In the genomic region with DNA sequence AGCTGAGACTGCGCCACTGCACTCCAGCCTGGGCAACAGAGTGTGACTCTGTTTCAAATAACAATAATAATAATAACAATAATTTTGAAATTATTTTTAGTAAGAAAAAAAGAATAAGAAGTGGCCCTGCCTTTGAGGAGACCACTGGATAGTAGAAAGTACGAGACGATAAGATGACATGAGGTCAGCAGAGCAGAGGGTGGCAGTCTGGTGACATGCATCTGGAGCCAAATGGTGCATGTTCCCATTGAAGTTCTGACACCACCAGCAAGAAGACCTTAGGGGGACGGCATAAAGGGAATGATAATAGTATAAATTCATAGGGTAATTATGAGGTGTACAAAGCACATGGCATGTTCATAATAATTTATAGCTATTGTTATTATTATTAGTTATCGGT, we compare ENCODE assay signal across 20 cellular contexts.
DNase-seq lines count a peak whose midpoint lies in the region; ATAC-seq, FAIRE-seq and TF ChIP-seq lines count a peak whose summit lies in the region.
"Had no signal": no experiment of that assay in that cellular context is flagged by ENCODE, and none has a peak within 500 bp of the region (broad histone marks: within the 10 kb centered on the region; RNA-seq: fewer than 3 reads in every experiment).

No MANE protein-coding gene starts in this region.

- no peak overlapping the region for H3K27ac ChIP-seq in HepG2 (ENCODE audit: extremely low read length, insufficient read depth, low read length)
- H3K27ac ChIP-seq in right lobe of liver, result no peak overlapping the region
- H3K27ac ChIP-seq in K562 (ENCODE audit: extremely low read depth, low read depth, low read length), result no peak overlapping the region
- H3K27ac ChIP-seq in parathyroid adenoma, result peak overlapping the region; percentile 73
- H3K27ac ChIP-seq: 22Rv1, BLaER1, C4-2B had no signal

- intact Hi-C loops in HepG2 (cut with micrococcal nuclease; ENCODE audit: unreplicated experiment) (no loop called here), right lobe of liver (cut with DNase I) (no loop called here), K562 (cut with micrococcal nuclease) (no loop called here), head of caudate nucleus (cut with DNase I) (no loop called here)

- H3K79me2 ChIP-seq in HepG2 (ENCODE audit: insufficient read depth, low read length) (no peaks in the 10 kb centered on the region), K562 (ENCODE audit: control insufficient read depth, insufficient read depth, low read length) (no peaks in the 10 kb centered on the region), parathyroid adenoma (peaks cover 5% of the 10 kb centered on the region)

- no peak for TF ChIP-seq POLR2A in HepG2 (IDR thresholded peaks at IDR 0.05; ENCODE audit: insufficient read depth in 1 of 2, low read depth in 2 of 2, low read length in 2 of 2)
- TF ChIP-seq POLR2A in right lobe of liver (IDR thresholded peaks at IDR 0.05), result no peak
- TF ChIP-seq POLR2A in K562 (conservative IDR thresholded peaks at IDR 0.05), result no peak

- BruUV-seq in HepG2 (replicated peaks; lab: Mats Ljungman, UMichigan) (no TSS peak), K562 (replicated peaks; lab: Mats Ljungman, UMichigan) (no TSS peak)

- in situ Hi-C loops in HepG2 (cut with HindIII; ENCODE audit: extremely low pct_ligation_motif_present, low pct_unique_long_range_greater_than_20kb), result no loop called here
- in situ Hi-C loops in K562 (cut with MboI), result no loop called here

- FAIRE-seq in HepG2 (lab: Jason Lieb, UNC) (no peak), K562 (lab: Jason Lieb, UNC) (no peak)
- FAIRE-seq: A204.1, G401.6, GM12892 had no signal

- POLR2A ChIA-PET in HepG2 (lab: Yijun Ruan, JAX), result no interaction called here
- POLR2A ChIA-PET in K562 (lab: Yijun Ruan, JAX), result no interaction called here

- 54% methylated on average over 5 of the region's 5 CpGs for WGBS in HepG2 (ENCODE audit: low lambda C conversion rate)
- WGBS in right lobe of liver (ENCODE audit: insufficient coverage, low coverage, low lambda C conversion rate, missing lambda C conversion rate), result 93% methylated on average over 5 of the region's 5 CpGs
- WGBS in K562 (ENCODE audit: insufficient coverage, low coverage, missing lambda C conversion rate), result 43% methylated on average over 5 of the region's 5 CpGs

- H3K27me3 ChIP-seq in HepG2 (ENCODE audit: control insufficient read depth in 1 of 2, insufficient read depth in 2 of 2, low read length in 2 of 2), result no peaks in the 10 kb centered on the region
- no peaks in the 10 kb centered on the region for H3K27me3 ChIP-seq in right lobe of liver
- H3K27me3 ChIP-seq in K562 (ENCODE audit: control insufficient read depth in 2 of 2, insufficient read depth in 2 of 2, low read length in 2 of 2), result no peaks in the 10 kb centered on the region
- H3K27me3 ChIP-seq in parathyroid adenoma (ENCODE audit: control insufficient read depth, insufficient read depth, low read length), result no peaks in the 10 kb centered on the region
- H3K27me3 ChIP-seq: BLaER1 had no signal

- H3K9me1 ChIP-seq in K562 (ENCODE audit: control insufficient read depth, insufficient read depth, low read length), result no peaks in the 10 kb centered on the region

- TF ChIP-seq CTCF in HepG2 (CRISPR knock-in tag; IDR thresholded peaks at IDR 0.05), result peak; percentile 43; the same call in 1 of the 2 replicates
- TF ChIP-seq CTCF in right lobe of liver (IDR thresholded peaks at IDR 0.05), result no peak
- TF ChIP-seq CTCF in K562 (IDR thresholded peaks at IDR 0.05 in 2 of 3, conservative IDR thresholded peaks at IDR 0.05 in 1 of 3; ENCODE audit: insufficient read depth in 2 of 3, low read depth in 1 of 3, low read length in 3 of 3), result 0 out of 6 replicates have a peak, but pooled peaks of 1 of the 3 experiments have one; percentile 13
- no peak for TF ChIP-seq CTCF in parathyroid adenoma (IDR thresholded peaks at IDR 0.05)

- no peaks in the 10 kb centered on the region for H3K36me3 ChIP-seq in HepG2 (replicated peaks in 1 of 2; ENCODE audit: control insufficient read depth in 1 of 2, insufficient read depth in 2 of 2, low read length in 2 of 2)
- no peaks in the 10 kb centered on the region for H3K36me3 ChIP-seq in right lobe of liver
- H3K36me3 ChIP-seq in K562 (ENCODE audit: control insufficient read depth, insufficient read depth, low read length), result no peaks in the 10 kb centered on the region
- H3K36me3 ChIP-seq in parathyroid adenoma (ENCODE audit: control insufficient read depth, insufficient read depth, low read length), result no peaks in the 10 kb centered on the region

- no peak overlapping the region for H2AFZ ChIP-seq in HepG2 (ENCODE audit: low read length)
- H2AFZ ChIP-seq in K562 (ENCODE audit: low read depth, low read length), result no peak overlapping the region
- no peak overlapping the region for H2AFZ ChIP-seq in parathyroid adenoma

- no peaks in the 10 kb centered on the region for H4K20me1 ChIP-seq in HepG2 (ENCODE audit: insufficient read depth, low read length)
- H4K20me1 ChIP-seq in K562 (replicated peaks; ENCODE audit: control insufficient read depth, insufficient read depth, low read length), result no peaks in the 10 kb centered on the region
- H4K20me1 ChIP-seq: BLaER1 had no signal

- H3K9ac ChIP-seq in HepG2 (ENCODE audit: insufficient read depth, low read depth, low read length) (no peak overlapping the region), K562 (ENCODE audit: insufficient read depth in 1 of 2, low read depth in 2 of 2, low read length in 2 of 2) (no peak overlapping the region), parathyroid adenoma (no peak overlapping the region)
- H3K9ac ChIP-seq: BLaER1 had no signal

- no peaks in the 10 kb centered on the region for H3K4me1 ChIP-seq in HepG2 (ENCODE audit: insufficient read depth, low read length)
- H3K4me1 ChIP-seq in right lobe of liver, result no peaks in the 10 kb centered on the region
- H3K4me1 ChIP-seq in K562 (replicated peaks in 1 of 2; ENCODE audit: control insufficient read depth in 2 of 2, insufficient read depth in 2 of 2, low read length in 2 of 2), result no peaks in the 10 kb centered on the region; a peak in 1 of 5 replicates
- H3K4me1 ChIP-seq in parathyroid adenoma, result peaks cover 33% of the 10 kb centered on the region

- CTCF ChIA-PET in HepG2 (lab: Yijun Ruan, JAX; ENCODE audit: low intra/inter-chr PET ratio, low total read pairs), result no interaction called here
- CTCF ChIA-PET in K562 (lab: Yijun Ruan, JAX; ENCODE audit: low intra/inter-chr PET ratio), result no interaction called here

- H3K4me2 ChIP-seq in HepG2 (ENCODE audit: low read depth, low read length) (no peak overlapping the region), K562 (ENCODE audit: insufficient read depth, low read length) (no peak overlapping the region), parathyroid adenoma (ENCODE audit: low read length) (no peak overlapping the region)
- H3K4me2 ChIP-seq: BLaER1 had no signal

- TF ChIP-seq EP300 in HepG2 (IDR thresholded peaks at IDR 0.05; ENCODE audit: low read depth in 2 of 2, low read length in 2 of 2) (no peak), HepG2 (CRISPR knock-in tag; IDR thresholded peaks at IDR 0.05; ENCODE audit: borderline replicate concordance) (no peak), K562 (IDR thresholded peaks at IDR 0.05; ENCODE audit: low read length) (no peak)

- DNase-seq in HepG2 (ENCODE audit: low spot score) (no peak), right lobe of liver (no peak), K562 (ENCODE audit: extremely low read depth in 1 of 4, low spot score in 3 of 4) (no peak), head of caudate nucleus (no peak)
- DNase-seq: Caco-2; CD4-positive, CD25-positive, alpha-beta regulatory T cell; CD8-positive, alpha-beta T cell; DMS153; DND-41; GOT3; H7; HCEC 1CT had no signal

- TF ChIP-seq RAD21 in HepG2 (CRISPR knock-in tag; IDR thresholded peaks at IDR 0.05) (no peak), K562 (CRISPR knock-in tag; conservative IDR thresholded peaks at IDR 0.05 in 1 of 2, IDR thresholded peaks at IDR 0.05 in 1 of 2) (peak; percentile 9 to 51; a peak in 2 of 4 replicates)

- H3K9me3 ChIP-seq in HepG2 (ENCODE audit: low read length), result no peaks in the 10 kb centered on the region
- no peaks in the 10 kb centered on the region for H3K9me3 ChIP-seq in right lobe of liver
- no peaks in the 10 kb centered on the region for H3K9me3 ChIP-seq in K562 (replicated peaks; ENCODE audit: control insufficient read depth, insufficient read depth, low read depth, low read length)
- H3K9me3 ChIP-seq in parathyroid adenoma (ENCODE audit: control insufficient read depth, low read length), result no peaks in the 10 kb centered on the region
- H3K9me3 ChIP-seq: Caco-2 had no signal

- H3K4me3 ChIP-seq in HepG2 (replicated peaks in 1 of 3; ENCODE audit: insufficient read depth in 1 of 3, low read depth in 2 of 3, low read length in 3 of 3) (no peak overlapping the region), right lobe of liver (no peak overlapping the region), K562 (no peak overlapping the region), parathyroid adenoma (ENCODE audit: low read depth, low read length) (no peak overlapping the region)
- H3K4me3 ChIP-seq: BLaER1 had no signal

- peak; percentile 41; the same call in 1 of the 3 replicates for ATAC-seq in HepG2
- no peak for ATAC-seq in right lobe of liver
- ATAC-seq in K562, result no peak
- no peak for ATAC-seq in HG02571 (IDR thresholded peaks at IDR 0.05; ENCODE audit: unreplicated experiment)
- ATAC-seq: CD8-positive, alpha-beta T cell had no signal

TF ChIP-seq in HepG2, 621 proteins besides CTCF, POLR2A, EP300 and RAD21:
- TF ChIP-seq PRPF4 (IDR thresholded peaks at IDR 0.05; ENCODE audit: low read depth, low read length, poor library complexity, severe bottlenecking) (no peak), GABPA (IDR thresholded peaks at IDR 0.05; ENCODE audit: low read depth, low read length) (no peak), GABPA (CRISPR knock-in tag; IDR thresholded peaks at IDR 0.05; ENCODE audit: low read depth) (no peak), SMC3 (IDR thresholded peaks at IDR 0.05; ENCODE audit: low read length) (peak; percentile 13; the same call in 1 of the 2 replicates), NKX3-1 (CRISPR knock-in tag; IDR thresholded peaks at IDR 0.05) (no peak), STAG1 (CRISPR knock-in tag; IDR thresholded peaks at IDR 0.05) (peak; percentile 66)

TF ChIP-seq in K562, 482 proteins besides CTCF, POLR2A, EP300 and RAD21 (continues in another document):
- TF ChIP-seq, protein P1, sequence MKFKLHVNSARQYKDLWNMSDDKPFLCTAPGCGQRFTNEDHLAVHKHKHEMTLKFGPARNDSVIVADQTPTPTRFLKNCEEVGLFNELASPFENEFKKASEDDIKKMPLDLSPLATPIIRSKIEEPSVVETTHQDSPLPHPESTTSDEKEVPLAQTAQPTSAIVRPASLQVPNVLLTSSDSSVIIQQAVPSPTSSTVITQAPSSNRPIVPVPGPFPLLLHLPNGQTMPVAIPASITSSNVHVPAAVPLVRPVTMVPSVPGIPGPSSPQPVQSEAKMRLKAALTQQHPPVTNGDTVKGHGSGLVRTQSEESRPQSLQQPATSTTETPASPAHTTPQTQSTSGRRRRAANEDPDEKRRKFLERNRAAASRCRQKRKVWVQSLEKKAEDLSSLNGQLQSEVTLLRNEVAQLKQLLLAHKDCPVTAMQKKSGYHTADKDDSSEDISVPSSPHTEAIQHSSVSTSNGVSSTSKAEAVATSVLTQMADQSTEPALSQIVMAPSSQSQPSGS (CRISPR knock-in tag; IDR thresholded peaks at IDR 0.05), result no peak
